In the genomic region with DNA sequence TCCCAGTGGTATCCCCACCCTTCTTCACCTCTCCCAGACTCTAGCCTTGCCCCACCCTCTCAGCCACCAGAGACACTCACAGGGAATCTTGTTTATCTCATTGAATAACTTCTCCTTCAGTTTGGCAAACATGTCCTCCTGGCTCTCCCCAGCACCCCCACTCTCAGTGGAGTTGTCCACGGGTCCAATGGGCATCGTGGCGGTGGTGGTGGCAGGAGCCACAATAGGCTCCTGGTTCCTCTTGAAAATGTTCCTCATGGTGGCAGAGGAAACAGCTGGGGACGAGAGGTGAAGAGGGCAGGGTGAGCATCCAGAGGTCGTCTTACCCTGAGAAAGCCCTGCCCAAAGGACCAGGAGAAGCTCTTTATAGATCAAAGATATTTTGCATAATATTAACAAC, we compare ENCODE assay signal across 24 cellular contexts.
A peak's percentile ranks its signal among the peaks of the same experiment; 100 is the strongest.
DNase-seq lines count a peak whose midpoint lies in the region; ATAC-seq and TF ChIP-seq lines count a peak whose summit lies in the region.
"Had no signal": no experiment of that assay in that cellular context is flagged by ENCODE, and none has a peak within 500 bp of the region (broad histone marks: within the 10 kb centered on the region; RNA-seq: fewer than 3 reads in every experiment).

No MANE protein-coding gene starts in this region.

- H3K4me2 ChIP-seq in GM23338 (no peak overlapping the region), PC-3 (ENCODE audit: low read length) (no peak overlapping the region)
- H3K4me2 ChIP-seq: BLaER1 had no signal

- no peak overlapping the region for H3K4me3 Mint-ChIP-seq in GM23338
- H3K4me3 Mint-ChIP-seq: CD4-positive, alpha-beta memory T cell; CD8-positive, alpha-beta memory T cell had no signal

- H3K4me1 Mint-ChIP-seq in GM23338 = peaks cover 4% of the 10 kb centered on the region; the same call in 2 of the 3 replicates
- H3K4me1 Mint-ChIP-seq: CD14-positive monocyte; CD4-positive, alpha-beta memory T cell; CD8-positive, alpha-beta memory T cell had no signal

- no peaks in the 10 kb centered on the region for H3K4me1 ChIP-seq in GM23338 (ENCODE audit: insufficient read depth)
- H3K4me1 ChIP-seq in PC-3 (ENCODE audit: insufficient read depth, low read length) = no peaks in the 10 kb centered on the region
- H3K4me1 ChIP-seq: BE2C, BLaER1 had no signal

- no peaks in the 10 kb centered on the region; the same call in 1 of the 2 replicates for H4K20me1 ChIP-seq in GM23338 (replicated peaks; ENCODE audit: insufficient read depth)
- H4K20me1 ChIP-seq in PC-3 (ENCODE audit: low read length) = no peaks in the 10 kb centered on the region
- H4K20me1 ChIP-seq: BLaER1 had no signal

- H3K27me3 Mint-ChIP-seq in GM23338 (ENCODE audit: insufficient read depth, low read depth, poor library complexity) = peaks cover 5% of the 10 kb centered on the region
- H3K27me3 Mint-ChIP-seq: CD4-positive, alpha-beta memory T cell; CD4-positive, CD25-positive, alpha-beta regulatory T cell; CD8-positive, alpha-beta memory T cell had no signal

- POLR2A ChIA-PET in PC-3 (lab: Charles Lee; ENCODE audit: unreplicated experiment) = no interaction called here

- no peaks in the 10 kb centered on the region for H3K36me3 ChIP-seq in GM23338 (ENCODE audit: insufficient read depth)
- H3K36me3 ChIP-seq in PC-3 (ENCODE audit: low read depth, low read length) = no peaks in the 10 kb centered on the region
- H3K36me3 ChIP-seq: BE2C, BLaER1 had no signal

- H3K4me3 ChIP-seq in GM23338 = no peak overlapping the region
- no peak overlapping the region for H3K4me3 ChIP-seq in PC-3 (ENCODE audit: low read length)
- H3K4me3 ChIP-seq: BLaER1, GM12878 had no signal

- no peak for TF ChIP-seq CTCF in GM23338 (conservative IDR thresholded peaks at IDR 0.05; ENCODE audit: low read depth in 2 of 2)
- TF ChIP-seq CTCF in PC-3 (conservative IDR thresholded peaks at IDR 0.05; ENCODE audit: low read depth, low read length) = no peak

- H2AFZ ChIP-seq in GM23338 (no peak overlapping the region), PC-3 (ENCODE audit: low read length) (no peak overlapping the region)

- H3K36me3 Mint-ChIP-seq in GM23338 (ENCODE audit: low read depth) = no peaks in the 10 kb centered on the region; the same call in 1 of the 3 replicates

- intact Hi-C loops in sciatic nerve (cut with DNase I) = loop anchor here (10.0 kb wide), 1 partner anchor 111 kb away; no protein-coding TSS in a partner anchor
- intact Hi-C loops in PC-3 (cut with micrococcal nuclease) = loop anchor here (10.0 kb wide), 1 partner anchor 261 kb away; the partner anchor contains the start of genes PPP1R12B and UBE2T

- CTCF ChIA-PET in PC-3 (lab: Charles Lee) = no interaction called here

- H3K27ac ChIP-seq in GM23338 (ENCODE audit: low read depth) = no peak overlapping the region
- no peak overlapping the region for H3K27ac ChIP-seq in PC-3 (ENCODE audit: low read length)
- H3K27ac ChIP-seq: BLaER1 had no signal

- H3K79me2 ChIP-seq in GM23338 (replicated peaks; ENCODE audit: insufficient read depth) = no peaks in the 10 kb centered on the region
- no peaks in the 10 kb centered on the region for H3K79me2 ChIP-seq in PC-3 (ENCODE audit: low read length)

- no peak overlapping the region for H3K9ac ChIP-seq in PC-3 (ENCODE audit: low read length)
- H3K9ac ChIP-seq: BLaER1 had no signal

- H3K27ac Mint-ChIP-seq in GM23338 = no peak overlapping the region
- H3K27ac Mint-ChIP-seq: CD4-positive, alpha-beta memory T cell; CD4-positive, CD25-positive, alpha-beta regulatory T cell had no signal

- H3K9me3 ChIP-seq in PC-3 (ENCODE audit: low read length) = no peaks in the 10 kb centered on the region
- H3K9me3 ChIP-seq: BE2C, BLaER1 had no signal

- DNase-seq in GM23338 (ENCODE audit: low spot score) (no peak), MV-4-11 (lab: John Stamatoyannopoulos, UW) (peak; percentile 25), sciatic nerve (ENCODE audit: low spot score) (peak; percentile 35), PC-3 (no peak), NCI-H2029 (lab: John Stamatoyannopoulos, UW) (no peak)
- DNase-seq: 8988T; ACHN; BE2C; C1 segment of cervical spinal cord; CD4-positive, alpha-beta memory T cell; CD4-positive, CD25-positive, alpha-beta regulatory T cell; CD8-positive, alpha-beta memory T cell; COR-L47; DMS 273 treated with DMSO at 0.1 percent for 48 hours; DMS153; DMS53; DMS79; DND-41; EL; GDM1 had no signal

- H3K9me3 Mint-ChIP-seq in GM23338 = no peaks in the 10 kb centered on the region; the same call in 2 of the 3 replicates
- H3K9me3 Mint-ChIP-seq: CD4-positive, CD25-positive, alpha-beta regulatory T cell had no signal

- no peaks in the 10 kb centered on the region for H3K27me3 ChIP-seq in GM23338 (ENCODE audit: insufficient read depth)
- H3K27me3 ChIP-seq in PC-3 (ENCODE audit: low read length) = no peaks in the 10 kb centered on the region
- H3K27me3 ChIP-seq: BE2C, BLaER1 had no signal

- H3K9me2 ChIP-seq in GM23338 (ENCODE audit: insufficient read depth) (no peaks in the 10 kb centered on the region), PC-3 (replicated peaks; ENCODE audit: low read length) (no peaks in the 10 kb centered on the region)

- BruUV-seq in PC-3 (replicated peaks; lab: Mats Ljungman, UMichigan) = no TSS peak

- no peaks in the 10 kb centered on the region for H3F3A ChIP-seq in GM23338 (replicated peaks; ENCODE audit: low read depth)
- H3F3A ChIP-seq in PC-3 (ENCODE audit: low read length, unreplicated experiment) = no peaks in the 10 kb centered on the region

- ATAC-seq in GM23338 (peak; percentile 44; the same call in 1 of the 3 replicates), sciatic nerve (peak; percentile 35), PC-3 (no peak), GM21423 (IDR thresholded peaks at IDR 0.05; ENCODE audit: unreplicated experiment) (no peak)
- ATAC-seq: GM12878 had no signal

TF ChIP-seq in GM23338, 12 proteins besides CTCF, POLR2A, EP300 and RAD21 (continues in another document):
- TF ChIP-seq ZNF331 (CRISPR knock-in tag; IDR thresholded peaks at IDR 0.05; ENCODE audit: low read depth) = no peak
- TF ChIP-seq POLR2AphosphoS5 (IDR thresholded peaks at IDR 0.05; ENCODE audit: low read depth) = no peak
- no peak for TF ChIP-seq EZH2phosphoT487 (IDR thresholded peaks at IDR 0.05; ENCODE audit: unreplicated experiment)
- TF ChIP-seq NANOG (IDR thresholded peaks at IDR 0.05; ENCODE audit: borderline replicate concordance) = no peak
- no peak for TF ChIP-seq CREB1 (CRISPR knock-in tag; IDR thresholded peaks at IDR 0.05; ENCODE audit: low read depth)
- TF ChIP-seq STAT1 (IDR thresholded peaks at IDR 0.05; ENCODE audit: unreplicated experiment) = no peak
- TF ChIP-seq, protein P1, sequence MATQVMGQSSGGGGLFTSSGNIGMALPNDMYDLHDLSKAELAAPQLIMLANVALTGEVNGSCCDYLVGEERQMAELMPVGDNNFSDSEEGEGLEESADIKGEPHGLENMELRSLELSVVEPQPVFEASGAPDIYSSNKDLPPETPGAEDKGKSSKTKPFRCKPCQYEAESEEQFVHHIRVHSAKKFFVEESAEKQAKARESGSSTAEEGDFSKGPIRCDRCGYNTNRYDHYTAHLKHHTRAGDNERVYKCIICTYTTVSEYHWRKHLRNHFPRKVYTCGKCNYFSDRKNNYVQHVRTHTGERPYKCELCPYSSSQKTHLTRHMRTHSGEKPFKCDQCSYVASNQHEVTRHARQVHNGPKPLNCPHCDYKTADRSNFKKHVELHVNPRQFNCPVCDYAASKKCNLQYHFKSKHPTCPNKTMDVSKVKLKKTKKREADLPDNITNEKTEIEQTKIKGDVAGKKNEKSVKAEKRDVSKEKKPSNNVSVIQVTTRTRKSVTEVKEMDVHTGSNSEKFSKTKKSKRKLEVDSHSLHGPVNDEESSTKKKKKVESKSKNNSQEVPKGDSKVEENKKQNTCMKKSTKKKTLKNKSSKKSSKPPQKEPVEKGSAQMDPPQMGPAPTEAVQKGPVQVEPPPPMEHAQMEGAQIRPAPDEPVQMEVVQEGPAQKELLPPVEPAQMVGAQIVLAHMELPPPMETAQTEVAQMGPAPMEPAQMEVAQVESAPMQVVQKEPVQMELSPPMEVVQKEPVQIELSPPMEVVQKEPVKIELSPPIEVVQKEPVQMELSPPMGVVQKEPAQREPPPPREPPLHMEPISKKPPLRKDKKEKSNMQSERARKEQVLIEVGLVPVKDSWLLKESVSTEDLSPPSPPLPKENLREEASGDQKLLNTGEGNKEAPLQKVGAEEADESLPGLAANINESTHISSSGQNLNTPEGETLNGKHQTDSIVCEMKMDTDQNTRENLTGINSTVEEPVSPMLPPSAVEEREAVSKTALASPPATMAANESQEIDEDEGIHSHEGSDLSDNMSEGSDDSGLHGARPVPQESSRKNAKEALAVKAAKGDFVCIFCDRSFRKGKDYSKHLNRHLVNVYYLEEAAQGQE (IDR thresholded peaks at IDR 0.05; ENCODE audit: unreplicated experiment) = no peak
- no peak for TF ChIP-seq ZNF114 (CRISPR knock-in tag; IDR thresholded peaks at IDR 0.05)
- no peak for TF ChIP-seq JUNB (IDR thresholded peaks at IDR 0.05; ENCODE audit: unreplicated experiment)

Comparison
In these comparisons a context has a peak if more than half of its experiments do, and no peak if none do; other contexts are left out.
1. ATAC-seq: peak in GM23338 (single experiment) and sciatic nerve (single experiment); none in PC-3 (single experiment) and GM21423 (single experiment).
2. DNase-seq: peak in MV-4-11 (single experiment) and sciatic nerve (single experiment); none in GM23338 (single experiment), PC-3 (single experiment) and NCI-H2029 (single experiment).